In genomic region chr19:41939861-41940442, GRCh38 we compare ENCODE assay signal across 8 cellular contexts. TPM values are rescaled to one million over a fixed set of nuclear protein-coding genes. Genes with fewer than 3 reads are reported as not detected.
DNase-seq lines count a peak whose midpoint lies in the region; ATAC-seq and TF ChIP-seq lines count a peak whose summit lies in the region.

No MANE protein-coding gene starts in this region.

- DNase-seq in GM03348 (ENCODE audit: low spot score): peak; percentile 79
- peak; percentile 6 for DNase-seq in NOMO-1 treated with DMSO at 0.1 percent for 48 hours (lab: John Stamatoyannopoulos, UW; ENCODE audit: unreplicated experiment)
- no peak for DNase-seq in astrocyte of the cerebellum (ENCODE audit: low read depth)
- DNase-seq in lung (ENCODE audit: low spot score): no peak
- DNase-seq in transverse colon: peak; percentile 62
- no peak for DNase-seq in mucosa of gallbladder (ENCODE audit: low spot score)
- no peak for DNase-seq in adrenal gland

- WGBS in lung, 2 donors: 2 to 3% methylated on average over 43 to 64 of the region's 64 CpGs
- WGBS in transverse colon (ENCODE audit: low coverage in 1 of 2), 2 donors: 18% methylated on average over 16 of the region's 64 CpGs; no CpG with 5 or more reads in 1 of the 2 donors
- WGBS in adrenal gland, 4 donors: 2 to 5% (median 2%) methylated on average over 21 to 64 of the region's 64 CpGs

- H3K27ac ChIP-seq in lung (ENCODE audit: low read depth in 1 of 2, low read length in 1 of 2) (no peak overlapping the region), transverse colon (peak overlapping the region; percentile 12 to 65 (median 42)), adrenal gland (no peak overlapping the region)

- H3K27me3 ChIP-seq in lung (ENCODE audit: control insufficient read depth, insufficient read depth) (no peaks in the 10 kb centered on the region), transverse colon (peaks cover 34% of the 10 kb centered on the region), adrenal gland (peaks cover 35% of the 10 kb centered on the region)

- H3K36me3 ChIP-seq in lung (ENCODE audit: control insufficient read depth in 2 of 2, insufficient read depth in 2 of 2, low read length in 2 of 2): no peaks in the 10 kb centered on the region
- no peaks in the 10 kb centered on the region for H3K36me3 ChIP-seq in transverse colon
- no peaks in the 10 kb centered on the region for H3K36me3 ChIP-seq in adrenal gland (replicated peaks in 1 of 2)

- in situ Hi-C loops in astrocyte of the cerebellum (cut with HindIII; ENCODE audit: low sequenced_read_pairs): no loop called here
- in situ Hi-C loops in transverse colon (cut with MboI; ENCODE audit: low pct_ligation_motif_present in 1 of 4, low pct_unique_long_range_greater_than_20kb in 1 of 4, low sequenced_read_pairs in 3 of 4): no loop called here

- TF ChIP-seq CTCF in astrocyte of the cerebellum (IDR thresholded peaks at IDR 0.05; ENCODE audit: low read depth, low read length, missing control alignments) (no peak), lung (IDR thresholded peaks at IDR 0.05; ENCODE audit: control extremely low read depth, extremely low read depth) (no peak), transverse colon (IDR thresholded peaks at IDR 0.05) (no peak), adrenal gland (IDR thresholded peaks at IDR 0.05) (no peak)

- H3K9me3 ChIP-seq in lung (ENCODE audit: control insufficient read depth in 2 of 2, insufficient read depth in 1 of 2, low read length in 1 of 2) (no peaks in the 10 kb centered on the region), transverse colon (no peaks in the 10 kb centered on the region), adrenal gland (replicated peaks in 1 of 3) (no peaks in the 10 kb centered on the region)

- intact Hi-C loops in transverse colon (cut with DNase I; ENCODE audit: low total_unique reads): no loop called here
- intact Hi-C loops in adrenal gland (cut with DNase I): loop anchor here in 1 of 2 donors (10.0 kb wide), 1 partner anchor 55 kb away; the partner anchor contains the start of gene ARHGEF1

- no peak for TF ChIP-seq POLR2A in transverse colon (IDR thresholded peaks at IDR 0.05)
- no peak for TF ChIP-seq POLR2A in adrenal gland (IDR thresholded peaks at IDR 0.05)

- peaks cover 0 to 6% of the 10 kb centered on the region in 2 donors for H3K4me1 ChIP-seq in lung (ENCODE audit: control insufficient read depth in 2 of 2, insufficient read depth in 2 of 2, low read length in 2 of 2)
- peaks cover 6 to 27% (median 20%) of the 10 kb centered on the region in 4 donors for H3K4me1 ChIP-seq in transverse colon
- peaks cover 10 to 11% of the 10 kb centered on the region in 2 donors for H3K4me1 ChIP-seq in adrenal gland (replicated peaks in 1 of 2)

- no peak for TF ChIP-seq EP300 in transverse colon (IDR thresholded peaks at IDR 0.05; ENCODE audit: low read depth)

- H3K4me3 ChIP-seq in astrocyte of the cerebellum (ENCODE audit: low read depth, low read length) (peak overlapping the region; percentile 42), lung (peak overlapping the region; percentile 26), transverse colon (peak overlapping the region; percentile 34 to 60 (median 43)), adrenal gland (peak overlapping the region in 2 of 4 donors; percentile 13 to 53)

- ATAC-seq in lung (ENCODE audit: insufficient read depth, low FRiP score) (no peak), HG03095 (IDR thresholded peaks at IDR 0.05; ENCODE audit: unreplicated experiment) (no peak)

RNA-seq across cellular contexts. Expression of gene ERFL, which starts 11.7 kb away (rescaled TPM):
- total RNA-seq in lung (under 1 TPM in 1 of 2 donors, not detected in 1; 0.67 TPM), transverse colon (1 to 10 TPM in 2 of 4 donors, under 1 TPM in 2; 0.27 to 1.9 (median 0.95) TPM), mucosa of gallbladder (3.4 TPM), adrenal gland (not detected)
- polyA plus RNA-seq in lung (under 1 TPM; 0.16 to 0.37 TPM), adrenal gland (under 1 TPM in 1 of 3 donors, not detected in 2; 0.10 TPM)

RNA-seq across cellular contexts. Expression of gene RABAC1, which starts 19.2 kb away (rescaled TPM):
- total RNA-seq in lung: 100 to 1,000 TPM in 1 of 2 donors, 10 to 100 TPM in 1; 87.9 to 284 TPM
- 100 to 1,000 TPM; 242 to 291 TPM for polyA plus RNA-seq in lung
- 100 to 1,000 TPM in 3 of 4 donors, 10 to 100 TPM in 1; 75.6 to 235 (median 165) TPM for total RNA-seq in transverse colon
- total RNA-seq in mucosa of gallbladder: 188 TPM
- total RNA-seq in adrenal gland: 100 to 1,000 TPM; 136 to 397 (median 183) TPM
- 100 to 1,000 TPM in 2 of 3 donors, 10 to 100 TPM in 1; 17.9 to 303 (median 174) TPM for polyA plus RNA-seq in adrenal gland

RNA-seq across cellular contexts. Expression of gene ATP1A3, which starts 54.1 kb away (rescaled TPM):
- total RNA-seq in lung (under 1 TPM; 0.09 to 0.40 TPM), transverse colon (1 to 10 TPM in 2 of 4 donors, under 1 TPM in 1, not detected in 1; 0.20 to 1.1 (median 1.1) TPM), mucosa of gallbladder (0.60 TPM), adrenal gland (10 to 100 TPM in 2 of 8 donors, 1 to 10 TPM in 2, under 1 TPM in 3, not detected in 1; 0.11 to 35.0 (median 1.3) TPM)
- polyA plus RNA-seq in lung (under 1 TPM; 0.10 to 0.16 TPM), adrenal gland (10 to 100 TPM in 1 of 3 donors, 1 to 10 TPM in 2; 4.1 to 14.2 (median 10.0) TPM)

RNA-seq across cellular contexts. Expression of gene ARHGEF1, which starts 57.0 kb away (rescaled TPM):
- 100 to 1,000 TPM in 1 of 2 donors, 10 to 100 TPM in 1; 55.4 to 231 TPM for total RNA-seq in lung
- 100 to 1,000 TPM; 138 to 215 TPM for polyA plus RNA-seq in lung
- 100 to 1,000 TPM in 2 of 4 donors, 10 to 100 TPM in 2; 64.3 to 215 (median 113) TPM for total RNA-seq in transverse colon
- total RNA-seq in mucosa of gallbladder: 115 TPM
- total RNA-seq in adrenal gland: 10 to 100 TPM; 27.9 to 86.9 (median 54.1) TPM
- polyA plus RNA-seq in adrenal gland: 100 to 1,000 TPM in 2 of 3 donors, 1 to 10 TPM in 1; 7.3 to 443 (median 196) TPM

Comparison
In these comparisons a context has a peak if more than half of its experiments do, and no peak if none do; other contexts are left out.
1. DNase-seq: peak in GM03348 (single experiment), NOMO-1 treated with DMSO at 0.1 percent for 48 hours (single experiment) and transverse colon (single experiment); none in astrocyte of the cerebellum (single experiment), lung (single experiment), mucosa of gallbladder (single experiment) and adrenal gland (0 of 7).
2. H3K27ac ChIP-seq: peak in transverse colon (4 of 4); none in lung (0 of 2) and adrenal gland (0 of 5).